23 cellular contexts compared by ENCODE assay signal in the genomic region with DNA sequence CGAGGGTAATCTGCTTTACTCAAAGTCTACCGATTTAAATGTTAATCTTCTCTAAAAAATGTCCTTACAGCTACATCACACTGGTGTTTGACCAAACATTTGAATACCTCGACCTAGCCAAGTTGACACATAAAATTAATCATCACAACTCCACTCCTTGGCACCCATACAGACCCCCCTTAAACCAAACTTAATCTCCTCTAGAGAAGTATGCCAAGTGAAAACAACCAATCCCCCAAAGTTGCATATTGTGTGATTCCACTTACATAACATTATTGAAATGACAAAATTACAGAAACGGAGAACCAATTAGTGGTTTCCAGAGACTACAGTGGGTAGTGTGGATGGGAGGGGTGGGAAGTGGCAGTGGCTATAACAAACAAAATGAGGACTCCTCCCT. TPM values are rescaled to one million over a fixed set of nuclear protein-coding genes. Genes with fewer than 3 reads are reported as not detected.
"Had no signal": no experiment of that assay in that cellular context is flagged by ENCODE, and none has a peak within 500 bp of the region (broad histone marks: within the 10 kb centered on the region; RNA-seq: fewer than 3 reads in every experiment).

No MANE protein-coding gene starts in this region.

- H3K9me3 ChIP-seq: lower lobe of right lung, tibial nerve, uterus had no signal

- H3K4me1 Mint-ChIP-seq: activated CD4-positive, alpha-beta T cell treated with anti-CD3 and anti-CD28 coated beads, Interleukin-2, amount 10 ng/mL, durations not matched to agents 7 days and 5 days; activated naive CD8-positive, alpha-beta T cell treated with anti-CD3 and anti-CD28 coated beads, Interleukin-2, amount 10 ng/mL, durations not matched to agents 7 days and 5 days had no signal

- H3K27ac ChIP-seq: brain microvascular endothelial cell, coronary artery, hepatocyte, lower lobe of right lung, spleen, tibial nerve, uterus had no signal

- H3K27ac Mint-ChIP-seq: activated CD4-positive, alpha-beta T cell treated with anti-CD3 and anti-CD28 coated beads, Interleukin-2, amount 10 ng/mL, durations not matched to agents 7 days and 5 days; activated CD8-positive, alpha-beta T cell treated with anti-CD3 and anti-CD28 coated beads, Interleukin-2, amount 10 ng/mL, durations not matched to agents 7 days and 5 days; activated naive CD8-positive, alpha-beta T cell treated with anti-CD3 and anti-CD28 coated beads, Interleukin-2, amount 10 ng/mL, durations not matched to agents 7 days and 5 days; activated T-cell treated with anti-CD3 and anti-CD28 coated beads, Interleukin-2, amount 50 U/mL, for 24 hours; activated T-helper 2 cell treated with anti-CD3 and anti-CD28 coated beads, Interferon-gamma antibody, Interleukin-2, Interleukin-4, amounts not matched to agents 10 μg/mL and 5 μg/mL and 100 μg/mL, durations not matched to agents 14 hours and 24 hours and 36 hours; natural killer cell treated with Interleukin-12 subunit alpha and Interleukin-12 subunit beta and Interleukin-15 and Interleukin-18, amount 100 ng/mL, for 72 hours; T-helper 1 cell treated with Interleukin-12 subunit alpha and Interleukin-12 subunit beta and Interleukin-4 antibody, amounts not matched to agents 30 μg/mL and 1 μg/mL, for 36 hours had no signal

- H3K4me1 ChIP-seq: lower lobe of right lung, spleen, tibial nerve, uterus had no signal

- H3K27me3 Mint-ChIP-seq: activated T-cell treated with anti-CD3 and anti-CD28 coated beads, Interleukin-2, amount 50 U/mL, for 24 hours had no signal

- H3K4me3 Mint-ChIP-seq: activated CD4-positive, alpha-beta T cell treated with anti-CD3 and anti-CD28 coated beads, Interleukin-2, amount 10 ng/mL, durations not matched to agents 7 days and 5 days; activated CD8-positive, alpha-beta T cell treated with anti-CD3 and anti-CD28 coated beads, Interleukin-2, amount 10 ng/mL, durations not matched to agents 7 days and 5 days; activated naive CD8-positive, alpha-beta T cell treated with anti-CD3 and anti-CD28 coated beads, Interleukin-2, amount 10 ng/mL, durations not matched to agents 7 days and 5 days; activated T-cell treated with anti-CD3 and anti-CD28 coated beads, Interleukin-2, amount 50 U/mL, for 24 hours; natural killer cell treated with Interleukin-12 subunit alpha and Interleukin-12 subunit beta and Interleukin-15 and Interleukin-18, amount 100 ng/mL, for 72 hours; T-helper 1 cell treated with Interleukin-12 subunit alpha and Interleukin-12 subunit beta and Interleukin-4 antibody, amounts not matched to agents 30 μg/mL and 1 μg/mL, for 36 hours had no signal

- H3K36me3 Mint-ChIP-seq: activated naive CD8-positive, alpha-beta T cell treated with anti-CD3 and anti-CD28 coated beads, Interleukin-2, amount 10 ng/mL, durations not matched to agents 7 days and 5 days; natural killer cell treated with Interleukin-12 subunit alpha and Interleukin-12 subunit beta and Interleukin-15 and Interleukin-18, amount 100 ng/mL, for 72 hours had no signal

- H3K4me3 ChIP-seq: coronary artery, hepatocyte, lower lobe of right lung, spleen, tibial nerve, uterus had no signal

- H3K9me3 Mint-ChIP-seq: activated CD4-positive, alpha-beta T cell treated with anti-CD3 and anti-CD28 coated beads, Interleukin-2, amount 10 ng/mL, durations not matched to agents 7 days and 5 days; activated naive CD8-positive, alpha-beta T cell treated with anti-CD3 and anti-CD28 coated beads, Interleukin-2, amount 10 ng/mL, durations not matched to agents 7 days and 5 days; activated T-cell treated with anti-CD3 and anti-CD28 coated beads, Interleukin-2, amount 50 U/mL, for 24 hours; activated T-helper 2 cell treated with anti-CD3 and anti-CD28 coated beads, Interferon-gamma antibody, Interleukin-2, Interleukin-4, amounts not matched to agents 10 μg/mL and 5 μg/mL and 100 μg/mL, durations not matched to agents 14 hours and 24 hours and 36 hours; T-helper 1 cell treated with Interleukin-12 subunit alpha and Interleukin-12 subunit beta and Interleukin-4 antibody, amounts not matched to agents 30 μg/mL and 1 μg/mL, for 36 hours had no signal

- H3K27me3 ChIP-seq: brain microvascular endothelial cell, hepatocyte, spleen, tibial nerve, uterus had no signal

- DNase-seq: activated CD4-positive, alpha-beta T cell treated with anti-CD3 and anti-CD28 coated beads, Interleukin-2, amount 10 ng/mL, durations not matched to agents 7 days and 5 days; activated CD8-positive, alpha-beta T cell treated with anti-CD3 and anti-CD28 coated beads, Interleukin-2, amount 10 ng/mL, durations not matched to agents 7 days and 5 days; activated naive CD4-positive, alpha-beta T cell treated with Interleukin-2 at 50 U/mL for 16 hours; activated naive CD8-positive, alpha-beta T cell treated with anti-CD3 and anti-CD28 coated beads, Interleukin-2, amount 10 ng/mL, durations not matched to agents 7 days and 5 days; activated T-cell treated with anti-CD3 and anti-CD28 coated beads, Interleukin-2, amount 50 U/mL, for 24 hours; amygdala; brain microvascular endothelial cell; left cardiac atrium; lower lobe of right lung; spleen; stimulated activated CD4-positive, alpha-beta T cell treated with anti-CD3 and anti-CD28 coated beads, Interleukin-4, amount 100 ng/mL, for 4 hours; stimulated activated naive CD4-positive, alpha-beta T cell; uterus had no signal

- H3K36me3 ChIP-seq: brain microvascular endothelial cell, lower lobe of right lung, spleen, tibial nerve, uterus had no signal

RNA-seq across cellular contexts. Expression of a gene that starts 39.3 kb away (rescaled TPM):
- total RNA-seq: activated CD4-positive, alpha-beta T cell treated with anti-CD3 and anti-CD28 coated beads, Interleukin-2, amount 10 ng/mL, durations not matched to agents 7 days and 5 days; activated CD8-positive, alpha-beta T cell treated with anti-CD3 and anti-CD28 coated beads, Interleukin-2, amount 10 ng/mL, durations not matched to agents 7 days and 5 days; activated naive CD8-positive, alpha-beta T cell treated with anti-CD3 and anti-CD28 coated beads, Interleukin-2, amount 10 ng/mL, durations not matched to agents 7 days and 5 days; activated T-helper 2 cell treated with anti-CD3 and anti-CD28 coated beads, Interferon-gamma antibody, Interleukin-2, Interleukin-4, amounts not matched to agents 10 μg/mL and 5 μg/mL and 100 μg/mL, durations not matched to agents 14 hours and 24 hours and 36 hours; epithelial cell of proximal tubule; natural killer cell treated with Interleukin-12 subunit alpha and Interleukin-12 subunit beta and Interleukin-15 and Interleukin-18, amount 100 ng/mL, for 72 hours had no signal

RNA-seq across cellular contexts. Expression of a gene that starts 50.0 kb away (rescaled TPM):
- total RNA-seq: activated CD4-positive, alpha-beta T cell treated with anti-CD3 and anti-CD28 coated beads, Interleukin-2, amount 10 ng/mL, durations not matched to agents 7 days and 5 days; activated CD8-positive, alpha-beta T cell treated with anti-CD3 and anti-CD28 coated beads, Interleukin-2, amount 10 ng/mL, durations not matched to agents 7 days and 5 days; activated naive CD8-positive, alpha-beta T cell treated with anti-CD3 and anti-CD28 coated beads, Interleukin-2, amount 10 ng/mL, durations not matched to agents 7 days and 5 days; activated T-helper 2 cell treated with anti-CD3 and anti-CD28 coated beads, Interferon-gamma antibody, Interleukin-2, Interleukin-4, amounts not matched to agents 10 μg/mL and 5 μg/mL and 100 μg/mL, durations not matched to agents 14 hours and 24 hours and 36 hours; epithelial cell of proximal tubule; fibroblast of villous mesenchyme; glomerular endothelial cell; left cardiac atrium; lower lobe of right lung; natural killer cell treated with Interleukin-12 subunit alpha and Interleukin-12 subunit beta and Interleukin-15 and Interleukin-18, amount 100 ng/mL, for 72 hours; renal cortical epithelial cell; spleen had no signal
